Comparison of ENCODE assay signal across 1 cellular context in the genomic region with DNA sequence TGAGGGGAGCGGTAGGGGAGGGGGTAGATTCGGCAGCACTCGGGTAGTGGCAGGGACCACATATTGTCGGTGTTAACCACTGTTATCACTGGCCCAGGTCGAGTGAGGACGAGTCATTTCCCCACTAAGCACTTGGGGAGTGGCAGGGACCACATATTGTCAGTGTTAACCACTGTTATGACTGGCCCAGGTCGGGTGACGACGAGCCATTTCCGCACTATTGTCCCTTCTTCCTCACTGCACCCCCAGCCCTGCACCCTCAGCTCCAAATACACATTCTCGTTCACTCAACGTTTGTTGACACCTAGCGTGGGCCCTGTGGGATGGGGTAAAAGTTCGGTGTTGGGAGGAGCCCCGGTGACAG.
TF ChIP-seq lines count a peak whose summit lies in the region.

No MANE protein-coding gene starts in this region.

TF ChIP-seq in HepG2, 621 proteins besides CTCF, POLR2A, EP300 and RAD21 (continues in another document):
- TF ChIP-seq THYN1 (CRISPR knock-in tag; IDR thresholded peaks at IDR 0.05; ENCODE audit: borderline replicate concordance, low read depth), result no peak
- TF ChIP-seq KAT8 (CRISPR knock-in tag; IDR thresholded peaks at IDR 0.05), result no peak
- no peak for TF ChIP-seq NFIC (IDR thresholded peaks at IDR 0.05; ENCODE audit: low read length)
- TF ChIP-seq, protein P1, sequence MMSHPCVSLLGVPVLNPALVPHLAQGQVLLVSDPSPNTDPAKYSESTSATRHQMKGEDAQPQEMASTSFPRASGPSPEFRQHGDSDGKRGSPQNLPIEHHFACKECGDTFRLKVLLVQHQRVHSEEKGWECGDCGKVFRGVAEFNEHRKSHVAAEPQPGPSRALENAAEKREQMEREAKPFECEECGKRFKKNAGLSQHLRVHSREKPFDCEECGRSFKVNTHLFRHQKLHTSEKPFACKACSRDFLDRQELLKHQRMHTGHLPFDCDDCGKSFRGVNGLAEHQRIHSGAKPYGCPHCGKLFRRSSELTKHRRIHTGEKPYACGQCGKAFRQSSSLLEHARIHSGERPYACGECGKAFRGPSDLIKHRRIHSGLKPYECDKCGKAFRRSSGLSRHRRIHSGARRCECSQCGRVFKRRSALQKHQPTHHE (CRISPR knock-in tag; IDR thresholded peaks at IDR 0.05; ENCODE audit: borderline replicate concordance), result no peak
- TF ChIP-seq, protein P2, sequence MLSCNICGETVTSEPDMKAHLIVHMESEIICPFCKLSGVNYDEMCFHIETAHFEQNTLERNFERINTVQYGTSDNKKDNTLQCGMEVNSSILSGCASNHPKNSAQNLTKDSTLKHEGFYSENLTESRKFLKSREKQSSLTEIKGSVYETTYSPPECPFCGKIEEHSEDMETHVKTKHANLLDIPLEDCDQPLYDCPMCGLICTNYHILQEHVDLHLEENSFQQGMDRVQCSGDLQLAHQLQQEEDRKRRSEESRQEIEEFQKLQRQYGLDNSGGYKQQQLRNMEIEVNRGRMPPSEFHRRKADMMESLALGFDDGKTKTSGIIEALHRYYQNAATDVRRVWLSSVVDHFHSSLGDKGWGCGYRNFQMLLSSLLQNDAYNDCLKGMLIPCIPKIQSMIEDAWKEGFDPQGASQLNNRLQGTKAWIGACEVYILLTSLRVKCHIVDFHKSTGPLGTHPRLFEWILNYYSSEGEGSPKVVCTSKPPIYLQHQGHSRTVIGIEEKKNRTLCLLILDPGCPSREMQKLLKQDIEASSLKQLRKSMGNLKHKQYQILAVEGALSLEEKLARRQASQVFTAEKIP (CRISPR knock-in tag; IDR thresholded peaks at IDR 0.05; ENCODE audit: borderline replicate concordance), result no peak
- TF ChIP-seq ZSCAN31 (CRISPR knock-in tag; IDR thresholded peaks at IDR 0.05; ENCODE audit: low read depth), result no peak
- TF ChIP-seq, protein P3, sequence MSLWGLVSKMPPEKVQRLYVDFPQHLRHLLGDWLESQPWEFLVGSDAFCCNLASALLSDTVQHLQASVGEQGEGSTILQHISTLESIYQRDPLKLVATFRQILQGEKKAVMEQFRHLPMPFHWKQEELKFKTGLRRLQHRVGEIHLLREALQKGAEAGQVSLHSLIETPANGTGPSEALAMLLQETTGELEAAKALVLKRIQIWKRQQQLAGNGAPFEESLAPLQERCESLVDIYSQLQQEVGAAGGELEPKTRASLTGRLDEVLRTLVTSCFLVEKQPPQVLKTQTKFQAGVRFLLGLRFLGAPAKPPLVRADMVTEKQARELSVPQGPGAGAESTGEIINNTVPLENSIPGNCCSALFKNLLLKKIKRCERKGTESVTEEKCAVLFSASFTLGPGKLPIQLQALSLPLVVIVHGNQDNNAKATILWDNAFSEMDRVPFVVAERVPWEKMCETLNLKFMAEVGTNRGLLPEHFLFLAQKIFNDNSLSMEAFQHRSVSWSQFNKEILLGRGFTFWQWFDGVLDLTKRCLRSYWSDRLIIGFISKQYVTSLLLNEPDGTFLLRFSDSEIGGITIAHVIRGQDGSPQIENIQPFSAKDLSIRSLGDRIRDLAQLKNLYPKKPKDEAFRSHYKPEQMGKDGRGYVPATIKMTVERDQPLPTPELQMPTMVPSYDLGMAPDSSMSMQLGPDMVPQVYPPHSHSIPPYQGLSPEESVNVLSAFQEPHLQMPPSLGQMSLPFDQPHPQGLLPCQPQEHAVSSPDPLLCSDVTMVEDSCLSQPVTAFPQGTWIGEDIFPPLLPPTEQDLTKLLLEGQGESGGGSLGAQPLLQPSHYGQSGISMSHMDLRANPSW (CRISPR knock-in tag; IDR thresholded peaks at IDR 0.05; ENCODE audit: borderline replicate concordance), result no peak
- 0 out of 2 replicates have a peak, but pooled peaks have one; percentile 15 for TF ChIP-seq ZNF572 (CRISPR knock-in tag; IDR thresholded peaks at IDR 0.05)
- no peak for TF ChIP-seq BRCA1 (CRISPR knock-in tag; IDR thresholded peaks at IDR 0.05)
- no peak for TF ChIP-seq ATF1 (CRISPR knock-in tag; IDR thresholded peaks at IDR 0.05)
- TF ChIP-seq ZNF607 (CRISPR knock-in tag; IDR thresholded peaks at IDR 0.05; ENCODE audit: borderline replicate concordance), result no peak
- TF ChIP-seq HDAC2 (CRISPR knock-in tag; IDR thresholded peaks at IDR 0.05), result no peak
- TF ChIP-seq, protein P4, sequence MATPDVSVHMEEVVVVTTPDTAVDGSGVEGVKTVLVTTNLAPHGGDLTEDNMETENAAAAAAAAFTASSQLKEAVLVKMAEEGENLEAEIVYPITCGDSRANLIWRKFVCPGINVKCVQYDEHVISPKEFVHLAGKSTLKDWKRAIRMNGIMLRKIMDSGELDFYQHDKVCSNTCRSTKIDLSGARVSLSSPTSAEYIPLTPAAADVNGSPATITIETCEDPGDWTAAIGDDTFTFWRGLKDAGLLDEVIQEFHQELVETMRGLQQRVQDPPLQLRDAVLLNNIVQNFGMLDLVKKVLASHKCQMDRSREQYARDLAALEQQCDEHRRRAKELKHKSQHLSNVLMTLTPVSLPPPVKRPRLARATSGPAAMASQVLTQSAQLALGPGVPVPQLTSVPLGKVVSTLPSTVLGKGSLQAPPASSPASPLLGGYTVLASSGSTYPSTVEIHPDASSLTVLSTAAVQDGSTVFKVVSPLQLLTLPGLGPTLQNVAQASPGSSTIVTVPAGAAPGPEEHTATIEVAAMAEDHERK (CRISPR knock-in tag; IDR thresholded peaks at IDR 0.05; ENCODE audit: low read depth), result no peak
- TF ChIP-seq, protein P5, sequence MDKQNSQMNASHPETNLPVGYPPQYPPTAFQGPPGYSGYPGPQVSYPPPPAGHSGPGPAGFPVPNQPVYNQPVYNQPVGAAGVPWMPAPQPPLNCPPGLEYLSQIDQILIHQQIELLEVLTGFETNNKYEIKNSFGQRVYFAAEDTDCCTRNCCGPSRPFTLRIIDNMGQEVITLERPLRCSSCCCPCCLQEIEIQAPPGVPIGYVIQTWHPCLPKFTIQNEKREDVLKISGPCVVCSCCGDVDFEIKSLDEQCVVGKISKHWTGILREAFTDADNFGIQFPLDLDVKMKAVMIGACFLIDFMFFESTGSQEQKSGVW (CRISPR knock-in tag; IDR thresholded peaks at IDR 0.05; ENCODE audit: borderline replicate concordance), result no peak
- TF ChIP-seq ZNF569 (CRISPR knock-in tag; IDR thresholded peaks at IDR 0.05; ENCODE audit: borderline replicate concordance), result no peak
- TF ChIP-seq RCOR2 (CRISPR knock-in tag; IDR thresholded peaks at IDR 0.05), result no peak
- TF ChIP-seq ZFX (CRISPR knock-in tag; IDR thresholded peaks at IDR 0.05; ENCODE audit: low read depth), result no peak
- no peak for TF ChIP-seq SNAPC2 (CRISPR knock-in tag; IDR thresholded peaks at IDR 0.05)
- no peak for TF ChIP-seq RORA (CRISPR knock-in tag; IDR thresholded peaks at IDR 0.05)
- TF ChIP-seq NBN (conservative IDR thresholded peaks at IDR 0.05), result no peak
- peak; percentile 19; the same call in 1 of the 2 replicates for TF ChIP-seq ZNF737 (CRISPR knock-in tag; IDR thresholded peaks at IDR 0.05; ENCODE audit: borderline replicate concordance)
- no peak for TF ChIP-seq KLF6 (CRISPR knock-in tag; IDR thresholded peaks at IDR 0.05)
- TF ChIP-seq ZMAT3 (CRISPR knock-in tag; conservative IDR thresholded peaks at IDR 0.05), result no peak; the same call in 1 of the 2 replicates
- no peak for TF ChIP-seq SAFB2 (CRISPR knock-in tag; IDR thresholded peaks at IDR 0.05; ENCODE audit: borderline replicate concordance, low read depth)
- TF ChIP-seq ZNF10 (CRISPR knock-in tag; IDR thresholded peaks at IDR 0.05; ENCODE audit: borderline replicate concordance, low read depth), result no peak
- TF ChIP-seq, protein P6, sequence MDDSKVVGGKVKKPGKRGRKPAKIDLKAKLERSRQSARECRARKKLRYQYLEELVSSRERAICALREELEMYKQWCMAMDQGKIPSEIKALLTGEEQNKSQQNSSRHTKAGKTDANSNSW (CRISPR knock-in tag; IDR thresholded peaks at IDR 0.05; ENCODE audit: borderline replicate concordance), result no peak
- no peak for TF ChIP-seq SETDB1 (CRISPR knock-in tag; IDR thresholded peaks at IDR 0.05; ENCODE audit: borderline replicate concordance)
- TF ChIP-seq ZNF670 (CRISPR knock-in tag; IDR thresholded peaks at IDR 0.05; ENCODE audit: borderline replicate concordance), result no peak
- TF ChIP-seq HDAC1 (CRISPR knock-in tag; IDR thresholded peaks at IDR 0.05), result no peak
- TF ChIP-seq, protein P7, sequence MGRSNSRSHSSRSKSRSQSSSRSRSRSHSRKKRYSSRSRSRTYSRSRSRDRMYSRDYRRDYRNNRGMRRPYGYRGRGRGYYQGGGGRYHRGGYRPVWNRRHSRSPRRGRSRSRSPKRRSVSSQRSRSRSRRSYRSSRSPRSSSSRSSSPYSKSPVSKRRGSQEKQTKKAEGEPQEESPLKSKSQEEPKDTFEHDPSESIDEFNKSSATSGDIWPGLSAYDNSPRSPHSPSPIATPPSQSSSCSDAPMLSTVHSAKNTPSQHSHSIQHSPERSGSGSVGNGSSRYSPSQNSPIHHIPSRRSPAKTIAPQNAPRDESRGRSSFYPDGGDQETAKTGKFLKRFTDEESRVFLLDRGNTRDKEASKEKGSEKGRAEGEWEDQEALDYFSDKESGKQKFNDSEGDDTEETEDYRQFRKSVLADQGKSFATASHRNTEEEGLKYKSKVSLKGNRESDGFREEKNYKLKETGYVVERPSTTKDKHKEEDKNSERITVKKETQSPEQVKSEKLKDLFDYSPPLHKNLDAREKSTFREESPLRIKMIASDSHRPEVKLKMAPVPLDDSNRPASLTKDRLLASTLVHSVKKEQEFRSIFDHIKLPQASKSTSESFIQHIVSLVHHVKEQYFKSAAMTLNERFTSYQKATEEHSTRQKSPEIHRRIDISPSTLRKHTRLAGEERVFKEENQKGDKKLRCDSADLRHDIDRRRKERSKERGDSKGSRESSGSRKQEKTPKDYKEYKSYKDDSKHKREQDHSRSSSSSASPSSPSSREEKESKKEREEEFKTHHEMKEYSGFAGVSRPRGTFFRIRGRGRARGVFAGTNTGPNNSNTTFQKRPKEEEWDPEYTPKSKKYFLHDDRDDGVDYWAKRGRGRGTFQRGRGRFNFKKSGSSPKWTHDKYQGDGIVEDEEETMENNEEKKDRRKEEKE (IDR thresholded peaks at IDR 0.05), result no peak
- no peak for TF ChIP-seq ZFP90 (CRISPR knock-in tag; IDR thresholded peaks at IDR 0.05; ENCODE audit: borderline replicate concordance)
- TF ChIP-seq, protein P8, sequence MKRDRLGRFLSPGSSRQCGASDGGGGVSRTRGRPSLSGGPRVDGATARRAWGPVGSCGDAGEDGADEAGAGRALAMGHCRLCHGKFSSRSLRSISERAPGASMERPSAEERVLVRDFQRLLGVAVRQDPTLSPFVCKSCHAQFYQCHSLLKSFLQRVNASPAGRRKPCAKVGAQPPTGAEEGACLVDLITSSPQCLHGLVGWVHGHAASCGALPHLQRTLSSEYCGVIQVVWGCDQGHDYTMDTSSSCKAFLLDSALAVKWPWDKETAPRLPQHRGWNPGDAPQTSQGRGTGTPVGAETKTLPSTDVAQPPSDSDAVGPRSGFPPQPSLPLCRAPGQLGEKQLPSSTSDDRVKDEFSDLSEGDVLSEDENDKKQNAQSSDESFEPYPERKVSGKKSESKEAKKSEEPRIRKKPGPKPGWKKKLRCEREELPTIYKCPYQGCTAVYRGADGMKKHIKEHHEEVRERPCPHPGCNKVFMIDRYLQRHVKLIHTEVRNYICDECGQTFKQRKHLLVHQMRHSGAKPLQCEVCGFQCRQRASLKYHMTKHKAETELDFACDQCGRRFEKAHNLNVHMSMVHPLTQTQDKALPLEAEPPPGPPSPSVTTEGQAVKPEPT (CRISPR knock-in tag; IDR thresholded peaks at IDR 0.05; ENCODE audit: low read depth), result no peak
- TF ChIP-seq MBNL3 (CRISPR knock-in tag; conservative IDR thresholded peaks at IDR 0.05), result no peak
- no peak for TF ChIP-seq ADNP (CRISPR knock-in tag; IDR thresholded peaks at IDR 0.05)
- TF ChIP-seq CENPX (CRISPR knock-in tag; IDR thresholded peaks at IDR 0.05), result no peak
- no peak for TF ChIP-seq ARHGAP35 (CRISPR knock-in tag; IDR thresholded peaks at IDR 0.05; ENCODE audit: borderline replicate concordance)
- TF ChIP-seq ZNF776 (CRISPR knock-in tag; IDR thresholded peaks at IDR 0.05), result peak; percentile 19; the same call in 1 of the 2 replicates
- no peak for TF ChIP-seq ZNF484 (CRISPR knock-in tag; IDR thresholded peaks at IDR 0.05; ENCODE audit: borderline replicate concordance, low read depth)
- TF ChIP-seq, protein P9, sequence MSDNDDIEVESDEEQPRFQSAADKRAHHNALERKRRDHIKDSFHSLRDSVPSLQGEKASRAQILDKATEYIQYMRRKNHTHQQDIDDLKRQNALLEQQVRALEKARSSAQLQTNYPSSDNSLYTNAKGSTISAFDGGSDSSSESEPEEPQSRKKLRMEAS (IDR thresholded peaks at IDR 0.05), result no peak
- TF ChIP-seq ZNF546 (CRISPR knock-in tag; conservative IDR thresholded peaks at IDR 0.05), result peak; percentile 27; the same call in 1 of the 2 replicates
- no peak for TF ChIP-seq ZNF766 (CRISPR knock-in tag; IDR thresholded peaks at IDR 0.05; ENCODE audit: borderline replicate concordance)
- TF ChIP-seq, protein P10, sequence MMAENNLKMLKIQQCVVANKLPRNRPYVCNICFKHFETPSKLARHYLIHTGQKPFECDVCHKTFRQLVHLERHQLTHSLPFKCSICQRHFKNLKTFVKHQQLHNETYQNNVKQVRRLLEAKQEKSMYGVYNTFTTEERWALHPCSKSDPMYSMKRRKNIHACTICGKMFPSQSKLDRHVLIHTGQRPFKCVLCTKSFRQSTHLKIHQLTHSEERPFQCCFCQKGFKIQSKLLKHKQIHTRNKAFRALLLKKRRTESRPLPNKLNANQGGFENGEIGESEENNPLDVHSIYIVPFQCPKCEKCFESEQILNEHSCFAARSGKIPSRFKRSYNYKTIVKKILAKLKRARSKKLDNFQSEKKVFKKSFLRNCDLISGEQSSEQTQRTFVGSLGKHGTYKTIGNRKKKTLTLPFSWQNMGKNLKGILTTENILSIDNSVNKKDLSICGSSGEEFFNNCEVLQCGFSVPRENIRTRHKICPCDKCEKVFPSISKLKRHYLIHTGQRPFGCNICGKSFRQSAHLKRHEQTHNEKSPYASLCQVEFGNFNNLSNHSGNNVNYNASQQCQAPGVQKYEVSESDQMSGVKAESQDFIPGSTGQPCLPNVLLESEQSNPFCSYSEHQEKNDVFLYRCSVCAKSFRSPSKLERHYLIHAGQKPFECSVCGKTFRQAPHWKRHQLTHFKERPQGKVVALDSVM (CRISPR knock-in tag; IDR thresholded peaks at IDR 0.05), result no peak
- no peak for TF ChIP-seq SOX5 (CRISPR knock-in tag; IDR thresholded peaks at IDR 0.05; ENCODE audit: borderline replicate concordance)
- 0 out of 2 replicates have a peak, but pooled peaks have one; percentile 1 for TF ChIP-seq HOXA9 (CRISPR knock-in tag; IDR thresholded peaks at IDR 0.05; ENCODE audit: borderline replicate concordance)
- TF ChIP-seq ZNF781 (CRISPR knock-in tag; IDR thresholded peaks at IDR 0.05; ENCODE audit: borderline replicate concordance, not compliant biosample characterization), result peak; percentile 63
- TF ChIP-seq, protein P11, sequence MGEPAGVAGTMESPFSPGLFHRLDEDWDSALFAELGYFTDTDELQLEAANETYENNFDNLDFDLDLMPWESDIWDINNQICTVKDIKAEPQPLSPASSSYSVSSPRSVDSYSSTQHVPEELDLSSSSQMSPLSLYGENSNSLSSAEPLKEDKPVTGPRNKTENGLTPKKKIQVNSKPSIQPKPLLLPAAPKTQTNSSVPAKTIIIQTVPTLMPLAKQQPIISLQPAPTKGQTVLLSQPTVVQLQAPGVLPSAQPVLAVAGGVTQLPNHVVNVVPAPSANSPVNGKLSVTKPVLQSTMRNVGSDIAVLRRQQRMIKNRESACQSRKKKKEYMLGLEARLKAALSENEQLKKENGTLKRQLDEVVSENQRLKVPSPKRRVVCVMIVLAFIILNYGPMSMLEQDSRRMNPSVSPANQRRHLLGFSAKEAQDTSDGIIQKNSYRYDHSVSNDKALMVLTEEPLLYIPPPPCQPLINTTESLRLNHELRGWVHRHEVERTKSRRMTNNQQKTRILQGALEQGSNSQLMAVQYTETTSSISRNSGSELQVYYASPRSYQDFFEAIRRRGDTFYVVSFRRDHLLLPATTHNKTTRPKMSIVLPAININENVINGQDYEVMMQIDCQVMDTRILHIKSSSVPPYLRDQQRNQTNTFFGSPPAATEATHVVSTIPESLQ (CRISPR knock-in tag; conservative IDR thresholded peaks at IDR 0.05), result no peak
- TF ChIP-seq NONO (IDR thresholded peaks at IDR 0.05), result no peak
- no peak; the same call in 1 of the 2 replicates for TF ChIP-seq NONO (CRISPR knock-in tag; conservative IDR thresholded peaks at IDR 0.05)
